Comparison of ENCODE assay signal across 8 cellular contexts in the genomic region with DNA sequence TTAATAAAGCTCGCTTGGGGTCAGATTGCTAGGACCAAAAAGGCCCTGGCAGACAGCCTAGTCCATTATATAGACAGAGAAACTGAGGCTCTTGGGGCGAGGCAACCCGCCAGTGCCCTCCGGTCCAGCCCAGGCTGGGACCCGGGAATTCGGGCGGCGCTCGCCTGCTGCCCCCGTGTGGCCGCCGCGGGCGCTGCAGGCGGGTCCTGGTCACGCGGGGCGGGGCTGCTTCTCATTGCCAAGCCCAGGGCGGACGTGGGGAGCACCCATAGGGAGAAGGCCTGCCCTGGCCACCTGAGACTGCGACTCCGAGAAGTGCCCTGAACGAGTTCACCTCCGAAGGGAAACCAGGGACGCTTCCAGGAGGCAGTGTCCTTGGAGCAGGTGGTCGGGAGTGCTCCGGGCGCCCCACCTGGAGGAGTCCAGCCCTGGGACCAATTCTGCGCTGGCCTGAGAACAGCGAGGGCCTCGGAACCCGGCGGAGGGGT. TPM values are rescaled to one million over a fixed set of nuclear protein-coding genes. Genes with fewer than 3 reads are reported as not detected.
DNase-seq lines count a peak whose midpoint lies in the region; ATAC-seq and TF ChIP-seq lines count a peak whose summit lies in the region.

No MANE protein-coding gene starts in this region.

- ATAC-seq in upper lobe of right lung, result peak; percentile 96

- no peaks in the 10 kb centered on the region for H3K9me3 ChIP-seq in upper lobe of right lung

- TF ChIP-seq CTCF in RWPE1 (conservative IDR thresholded peaks at IDR 0.05; ENCODE audit: low read depth), result peak; percentile 98
- TF ChIP-seq CTCF in upper lobe of right lung (IDR thresholded peaks at IDR 0.05), result peak; percentile 100

- CTCF ChIA-PET in RWPE1 (lab: Yijun Ruan, JAX), result interaction anchor here (1.0 kb wide), 1 partner anchor 301 kb away, joined by 3 read pairs; no protein-coding TSS in a partner anchor

- intact Hi-C loops in posterior cingulate gyrus (cut with DNase I), result loop anchor here (1.0 kb wide), 1 partner anchor 301 kb away; no protein-coding TSS in a partner anchor
- intact Hi-C loops in upper lobe of right lung (cut with DNase I), result no loop called here

- DNase-seq in CD1c-positive myeloid dendritic cell (ENCODE audit: extremely low spot score), result peak; percentile 72
- peak; percentile 93 for DNase-seq in H7
- DNase-seq in RWPE1 (ENCODE audit: low spot score), result peak; percentile 62
- peak; percentile 61 for DNase-seq in activated gamma-delta T cell treated with Interleukin-2 at 50 U/mL for 16 hours
- DNase-seq in glomerular visceral epithelial cell (ENCODE audit: extremely low spot score), result peak; percentile 63
- peak; percentile 31 to 96 (median 74) for DNase-seq in posterior cingulate gyrus
- DNase-seq in upper lobe of right lung, result peak; percentile 87
- no peak for DNase-seq in NK-92 treated with Interleukin-12 subunit alpha and Interleukin-12 subunit beta, amount 100 ng/mL, for 24 hours (lab: John Stamatoyannopoulos, UW)

- no peaks in the 10 kb centered on the region for H3K4me1 ChIP-seq in upper lobe of right lung

- H3K27ac ChIP-seq in RWPE1 (peak overlapping the region; percentile 58), upper lobe of right lung (no peak overlapping the region)

- POLR2A ChIA-PET in RWPE1 (lab: Yijun Ruan, JAX; ENCODE audit: low non-redundant PET), result no interaction called here

- H3K27me3 ChIP-seq in H7 (ENCODE audit: control insufficient read depth, insufficient read depth, low read length) (no peaks in the 10 kb centered on the region), upper lobe of right lung (no peaks in the 10 kb centered on the region)

- H3K36me3 ChIP-seq in H7 (replicated peaks; ENCODE audit: control insufficient read depth, insufficient read depth, low read length), result peaks cover 4% of the 10 kb centered on the region; the same call in 1 of the 2 replicates
- no peaks in the 10 kb centered on the region for H3K36me3 ChIP-seq in upper lobe of right lung

- H3K4me3 ChIP-seq in H7 (ENCODE audit: insufficient read depth, low read depth, low read length), result no peak overlapping the region
- no peak overlapping the region for H3K4me3 ChIP-seq in upper lobe of right lung

RNA-seq across cellular contexts. Expression of a gene that starts 36.0 kb away (rescaled TPM):
- 307 and 335 TPM in 2 replicates for total RNA-seq in H7 (2014; rRNA removed; shearing (Covaris generic))
- total RNA-seq in upper lobe of right lung, result 115 TPM
